ENCODE assay signal across 19 cellular contexts in genomic region chr2:39568116-39568515, GRCh38.
DNase-seq lines count a peak whose midpoint lies in the region; ATAC-seq, FAIRE-seq and TF ChIP-seq lines count a peak whose summit lies in the region.
"Had no signal": no experiment of that assay in that cellular context is flagged by ENCODE, and none has a peak within 500 bp of the region (broad histone marks: within the 10 kb centered on the region; RNA-seq: fewer than 3 reads in every experiment).

No MANE protein-coding gene starts in this region.

- ATAC-seq in HG03095 (IDR thresholded peaks at IDR 0.05; ENCODE audit: unreplicated experiment) (no peak), GM21723 (IDR thresholded peaks at IDR 0.05; ENCODE audit: unreplicated experiment) (no peak)
- ATAC-seq: K562 had no signal

- peaks cover 33% of the 10 kb centered on the region for H3K4me1 Mint-ChIP-seq in astrocyte (ENCODE audit: low read depth, unreplicated experiment)
- H3K4me1 Mint-ChIP-seq: immature natural killer cell had no signal

- H3K27ac ChIP-seq in GM23248 (no peak overlapping the region), astrocyte (ENCODE audit: low read depth, low read length) (peak overlapping the region; percentile 67), hepatocyte (peak overlapping the region; percentile 73), skeletal muscle tissue (ENCODE audit: low read depth, low read length) (peak overlapping the region; percentile 7)

- H3K79me2 ChIP-seq in GM23248 (ENCODE audit: insufficient read depth) (no peaks in the 10 kb centered on the region), astrocyte (ENCODE audit: insufficient read depth, low read length) (no peaks in the 10 kb centered on the region), hepatocyte (no peaks in the 10 kb centered on the region)

- peaks cover 17% of the 10 kb centered on the region for H3K9me3 Mint-ChIP-seq in astrocyte (ENCODE audit: unreplicated experiment)

- FAIRE-seq in astrocyte (lab: Jason Lieb, UNC), result no peak
- FAIRE-seq: K562 had no signal

- no peak overlapping the region for H3K4me3 Mint-ChIP-seq in astrocyte (ENCODE audit: unreplicated experiment)
- H3K4me3 Mint-ChIP-seq: dendritic cell treated with granulocyte-macrophage colony-stimulating factor and Interleukin-4, amounts not matched to agents 40 ng/mL and 50 ng/mL, for 4 days; immature natural killer cell; stimulated activated naive CD8-positive, alpha-beta T cell treated with anti-CD3 and anti-CD28 coated beads, Interleukin-15, Interleukin-2, amounts not matched to agents 100 ng/mL and 50 ng/mL, for 24 hours had no signal

- peak overlapping the region; percentile 33 for H3K4me2 ChIP-seq in GM23248 (ENCODE audit: unreplicated experiment)
- peak overlapping the region; percentile 75 for H3K4me2 ChIP-seq in astrocyte (ENCODE audit: low read length)
- H3K4me2 ChIP-seq in hepatocyte, result peak overlapping the region; percentile 29

- no peaks in the 10 kb centered on the region for H3K9me2 ChIP-seq in GM23248 (ENCODE audit: insufficient read depth)
- H3K9me2 ChIP-seq in hepatocyte (replicated peaks; ENCODE audit: insufficient read depth), result no peaks in the 10 kb centered on the region

- H3K36me3 ChIP-seq in GM23248 (ENCODE audit: low read depth) (no peaks in the 10 kb centered on the region), astrocyte (ENCODE audit: insufficient read depth, low read length) (no peaks in the 10 kb centered on the region), hepatocyte (replicated peaks; ENCODE audit: insufficient read depth, low read depth) (no peaks in the 10 kb centered on the region), skeletal muscle tissue (ENCODE audit: control insufficient read depth in 3 of 3, insufficient read depth in 3 of 3, low read length in 3 of 3) (no peaks in the 10 kb centered on the region)

- 0 out of 2 replicates have a peak overlapping the region, but pooled peaks have one; percentile 59 for H2AFZ ChIP-seq in GM23248
- no peak overlapping the region for H2AFZ ChIP-seq in astrocyte (ENCODE audit: low read depth, low read length)
- H2AFZ ChIP-seq in hepatocyte, result no peak overlapping the region

- H3K27me3 ChIP-seq in GM23248 (replicated peaks; ENCODE audit: insufficient read depth) (no peaks in the 10 kb centered on the region), astrocyte (ENCODE audit: insufficient read depth, low read length) (no peaks in the 10 kb centered on the region), hepatocyte (no peaks in the 10 kb centered on the region), skeletal muscle tissue (ENCODE audit: control insufficient read depth in 3 of 3, insufficient read depth in 3 of 3, low read length in 3 of 3) (no peaks in the 10 kb centered on the region)

- H3K9ac ChIP-seq in GM23248 (no peak overlapping the region), astrocyte (ENCODE audit: low read length) (peak overlapping the region; percentile 45), skeletal muscle tissue (ENCODE audit: low read depth in 1 of 3, low read length in 3 of 3) (no peak overlapping the region)

- peaks cover 11% of the 10 kb centered on the region for H3K36me3 Mint-ChIP-seq in astrocyte (ENCODE audit: low read depth, unreplicated experiment)

- peak overlapping the region; percentile 92 for H3K27ac Mint-ChIP-seq in astrocyte (ENCODE audit: unreplicated experiment)
- H3K27ac Mint-ChIP-seq: dendritic cell treated with granulocyte-macrophage colony-stimulating factor and Interleukin-4, amounts not matched to agents 40 ng/mL and 50 ng/mL, for 4 days; immature natural killer cell; stimulated activated naive CD8-positive, alpha-beta T cell treated with anti-CD3 and anti-CD28 coated beads, Interleukin-15, Interleukin-2, amounts not matched to agents 100 ng/mL and 50 ng/mL, for 24 hours had no signal

- H3F3A ChIP-seq in GM23248 (ENCODE audit: insufficient read depth), result peaks cover 10% of the 10 kb centered on the region; the same call in 1 of the 2 replicates

- H3K4me3 ChIP-seq in GM23248, result no peak overlapping the region
- no peak overlapping the region for H3K4me3 ChIP-seq in astrocyte (ENCODE audit: insufficient read depth, low read depth, low read length)
- no peak overlapping the region for H3K4me3 ChIP-seq in hepatocyte
- H3K4me3 ChIP-seq in skeletal muscle tissue (ENCODE audit: low read length in 3 of 3), result no peak overlapping the region
- H3K4me3 ChIP-seq: K562 had no signal

- TF ChIP-seq CTCF in astrocyte (IDR thresholded peaks at IDR 0.05; ENCODE audit: insufficient read depth, low read depth, low read length) (no peak), hepatocyte (IDR thresholded peaks at IDR 0.05; ENCODE audit: poor library complexity) (no peak)

- H3K4me1 ChIP-seq in GM23248 (ENCODE audit: insufficient read depth), result peaks cover 19% of the 10 kb centered on the region
- H3K4me1 ChIP-seq in astrocyte (ENCODE audit: insufficient read depth, low read length), result peaks cover 27% of the 10 kb centered on the region
- peaks cover 20% of the 10 kb centered on the region for H3K4me1 ChIP-seq in hepatocyte (ENCODE audit: insufficient read depth)
- peaks cover 17 to 32% (median 31%) of the 10 kb centered on the region in 3 donors for H3K4me1 ChIP-seq in skeletal muscle tissue (ENCODE audit: control insufficient read depth in 3 of 3, insufficient read depth in 3 of 3, low read length in 3 of 3)

- H4K20me1 ChIP-seq in GM23248 (ENCODE audit: insufficient read depth), result no peaks in the 10 kb centered on the region
- H4K20me1 ChIP-seq in astrocyte (ENCODE audit: insufficient read depth, low read length), result no peaks in the 10 kb centered on the region
- H4K20me1 ChIP-seq in hepatocyte (ENCODE audit: insufficient read depth, poor library complexity, severe bottlenecking), result no peaks in the 10 kb centered on the region

- DNase-seq in GM23248 (no peak), astrocyte (ENCODE audit: low read depth) (no peak), hepatocyte (ENCODE audit: low spot score) (no peak), HuH-7.5 (ENCODE audit: low spot score) (no peak)
- DNase-seq in activated CD8-positive, alpha-beta memory T cell treated with anti-CD3 and anti-CD28 coated beads, Interleukin-2, amount 50 U/mL, for 4 hours, result no peak
- DNase-seq: activated naive CD4-positive, alpha-beta T cell; head of caudate nucleus; immature natural killer cell; NCI-H2029 treated with DMSO at 0.1 percent for 48 hours; NCI-H510A treated with DMSO at 0.1 percent for 48 hours; retina; SHP77; T-helper 9 cell had no signal

- H3K27me3 Mint-ChIP-seq in astrocyte (ENCODE audit: low read depth, unreplicated experiment), result no peaks in the 10 kb centered on the region
- H3K27me3 Mint-ChIP-seq: stimulated activated naive CD8-positive, alpha-beta T cell treated with anti-CD3 and anti-CD28 coated beads, Interleukin-15, Interleukin-2, amounts not matched to agents 100 ng/mL and 50 ng/mL, for 24 hours had no signal

- 92 to 93% methylated on average over 5 of the region's 5 CpGs for WGBS in GM23248 (ENCODE audit: low coverage in 1 of 2, low lambda C conversion rate in 2 of 2, missing lambda C conversion rate in 2 of 2), 2 experiments
- 74% methylated on average over 5 of the region's 5 CpGs for WGBS in hepatocyte (ENCODE audit: low lambda C conversion rate, missing lambda C conversion rate)

- H3K9me3 ChIP-seq in GM23248 (ENCODE audit: low read depth) (peaks cover 5% of the 10 kb centered on the region), astrocyte (ENCODE audit: insufficient read depth, low read depth, low read length) (peaks cover 9% of the 10 kb centered on the region), hepatocyte (ENCODE audit: low read depth) (peaks cover 5% of the 10 kb centered on the region), skeletal muscle tissue (ENCODE audit: control insufficient read depth in 3 of 3, low read length in 3 of 3) (peaks cover 0 to 6% (median 4%) of the 10 kb centered on the region in 3 donors)

- in situ Hi-C loops in GM23248 (cut with MboI), result no loop called here
